In the genomic region with DNA sequence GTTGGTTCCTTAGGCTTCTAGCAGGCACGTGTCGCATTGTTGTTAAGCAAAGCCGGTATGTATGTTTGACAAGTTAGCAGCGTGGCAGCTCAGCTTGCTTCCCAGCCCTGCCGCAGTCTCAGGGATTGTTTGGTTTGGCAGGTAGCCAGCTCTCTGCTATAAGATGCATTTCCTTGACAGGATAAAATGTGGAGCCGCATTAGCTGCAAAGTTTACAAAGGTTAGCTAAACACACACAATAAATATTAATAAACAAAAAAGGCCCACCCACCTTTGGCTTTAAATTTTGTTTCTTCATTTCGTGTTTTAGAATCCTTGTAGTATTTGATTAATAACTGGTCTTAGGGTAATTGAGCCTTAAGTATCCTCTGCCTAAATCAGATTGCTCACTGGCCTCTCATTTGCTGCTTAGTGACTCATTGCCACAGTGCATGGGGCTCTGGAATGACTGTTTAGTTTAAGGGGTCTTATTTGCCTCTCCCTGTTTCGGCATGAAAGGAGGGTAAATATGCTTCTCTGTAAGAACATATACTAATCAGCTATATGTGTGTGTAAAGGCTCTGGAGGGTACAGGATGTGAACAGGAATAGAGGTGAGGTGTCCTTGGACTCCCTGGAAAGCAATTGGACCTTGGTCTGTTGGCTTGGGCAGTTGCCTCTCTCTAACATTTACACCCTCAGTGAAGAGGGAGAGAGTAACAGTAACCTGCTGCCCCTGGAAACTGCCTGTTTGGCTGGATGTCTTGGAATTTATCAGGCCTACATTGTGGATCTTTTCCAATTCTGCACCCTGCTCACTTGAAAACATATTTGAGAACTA, we compare ENCODE assay signal across 1 cellular context.
TF ChIP-seq lines count a peak whose summit lies in the region.

No MANE protein-coding gene starts in this region.

TF ChIP-seq in HepG2, 621 proteins besides CTCF, POLR2A, EP300 and RAD21 (continued from another document):
- TF ChIP-seq, protein P1, sequence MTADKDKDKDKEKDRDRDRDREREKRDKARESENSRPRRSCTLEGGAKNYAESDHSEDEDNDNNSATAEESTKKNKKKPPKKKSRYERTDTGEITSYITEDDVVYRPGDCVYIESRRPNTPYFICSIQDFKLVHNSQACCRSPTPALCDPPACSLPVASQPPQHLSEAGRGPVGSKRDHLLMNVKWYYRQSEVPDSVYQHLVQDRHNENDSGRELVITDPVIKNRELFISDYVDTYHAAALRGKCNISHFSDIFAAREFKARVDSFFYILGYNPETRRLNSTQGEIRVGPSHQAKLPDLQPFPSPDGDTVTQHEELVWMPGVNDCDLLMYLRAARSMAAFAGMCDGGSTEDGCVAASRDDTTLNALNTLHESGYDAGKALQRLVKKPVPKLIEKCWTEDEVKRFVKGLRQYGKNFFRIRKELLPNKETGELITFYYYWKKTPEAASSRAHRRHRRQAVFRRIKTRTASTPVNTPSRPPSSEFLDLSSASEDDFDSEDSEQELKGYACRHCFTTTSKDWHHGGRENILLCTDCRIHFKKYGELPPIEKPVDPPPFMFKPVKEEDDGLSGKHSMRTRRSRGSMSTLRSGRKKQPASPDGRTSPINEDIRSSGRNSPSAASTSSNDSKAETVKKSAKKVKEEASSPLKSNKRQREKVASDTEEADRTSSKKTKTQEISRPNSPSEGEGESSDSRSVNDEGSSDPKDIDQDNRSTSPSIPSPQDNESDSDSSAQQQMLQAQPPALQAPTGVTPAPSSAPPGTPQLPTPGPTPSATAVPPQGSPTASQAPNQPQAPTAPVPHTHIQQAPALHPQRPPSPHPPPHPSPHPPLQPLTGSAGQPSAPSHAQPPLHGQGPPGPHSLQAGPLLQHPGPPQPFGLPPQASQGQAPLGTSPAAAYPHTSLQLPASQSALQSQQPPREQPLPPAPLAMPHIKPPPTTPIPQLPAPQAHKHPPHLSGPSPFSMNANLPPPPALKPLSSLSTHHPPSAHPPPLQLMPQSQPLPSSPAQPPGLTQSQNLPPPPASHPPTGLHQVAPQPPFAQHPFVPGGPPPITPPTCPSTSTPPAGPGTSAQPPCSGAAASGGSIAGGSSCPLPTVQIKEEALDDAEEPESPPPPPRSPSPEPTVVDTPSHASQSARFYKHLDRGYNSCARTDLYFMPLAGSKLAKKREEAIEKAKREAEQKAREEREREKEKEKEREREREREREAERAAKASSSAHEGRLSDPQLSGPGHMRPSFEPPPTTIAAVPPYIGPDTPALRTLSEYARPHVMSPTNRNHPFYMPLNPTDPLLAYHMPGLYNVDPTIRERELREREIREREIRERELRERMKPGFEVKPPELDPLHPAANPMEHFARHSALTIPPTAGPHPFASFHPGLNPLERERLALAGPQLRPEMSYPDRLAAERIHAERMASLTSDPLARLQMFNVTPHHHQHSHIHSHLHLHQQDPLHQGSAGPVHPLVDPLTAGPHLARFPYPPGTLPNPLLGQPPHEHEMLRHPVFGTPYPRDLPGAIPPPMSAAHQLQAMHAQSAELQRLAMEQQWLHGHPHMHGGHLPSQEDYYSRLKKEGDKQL (CRISPR knock-in tag; IDR thresholded peaks at IDR 0.05; ENCODE audit: low read depth), result peak; percentile 88
- TF ChIP-seq ZIK1 (CRISPR knock-in tag; IDR thresholded peaks at IDR 0.05; ENCODE audit: borderline replicate concordance, low read depth), result no peak
- TF ChIP-seq, protein P2, sequence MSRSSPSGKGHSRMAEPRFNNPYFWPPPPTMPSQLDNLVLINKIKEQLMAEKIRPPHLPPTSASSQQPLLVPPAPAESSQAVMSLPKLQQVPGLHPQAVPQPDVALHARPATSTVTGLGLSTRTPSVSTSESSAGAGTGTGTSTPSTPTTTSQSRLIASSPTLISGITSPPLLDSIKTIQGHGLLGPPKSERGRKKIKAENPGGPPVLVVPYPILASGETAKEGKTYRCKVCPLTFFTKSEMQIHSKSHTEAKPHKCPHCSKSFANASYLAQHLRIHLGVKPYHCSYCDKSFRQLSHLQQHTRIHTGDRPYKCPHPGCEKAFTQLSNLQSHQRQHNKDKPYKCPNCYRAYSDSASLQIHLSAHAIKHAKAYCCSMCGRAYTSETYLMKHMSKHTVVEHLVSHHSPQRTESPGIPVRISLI (CRISPR knock-in tag; IDR thresholded peaks at IDR 0.05; ENCODE audit: borderline replicate concordance), result peak; percentile 47; the same call in 1 of the 2 replicates
- TF ChIP-seq ASH2L (IDR thresholded peaks at IDR 0.05; ENCODE audit: insufficient read length, low read depth, low read length), result peak; percentile 60
- TF ChIP-seq RBM39 (IDR thresholded peaks at IDR 0.05; ENCODE audit: low read depth, low read length, poor library complexity, severe bottlenecking), result no peak
- TF ChIP-seq ZNF713 (CRISPR knock-in tag; IDR thresholded peaks at IDR 0.05), result no peak
- TF ChIP-seq SNAPC2 (CRISPR knock-in tag; IDR thresholded peaks at IDR 0.05), result peak; percentile 25; the same call in 1 of the 2 replicates
- TF ChIP-seq, protein P3, sequence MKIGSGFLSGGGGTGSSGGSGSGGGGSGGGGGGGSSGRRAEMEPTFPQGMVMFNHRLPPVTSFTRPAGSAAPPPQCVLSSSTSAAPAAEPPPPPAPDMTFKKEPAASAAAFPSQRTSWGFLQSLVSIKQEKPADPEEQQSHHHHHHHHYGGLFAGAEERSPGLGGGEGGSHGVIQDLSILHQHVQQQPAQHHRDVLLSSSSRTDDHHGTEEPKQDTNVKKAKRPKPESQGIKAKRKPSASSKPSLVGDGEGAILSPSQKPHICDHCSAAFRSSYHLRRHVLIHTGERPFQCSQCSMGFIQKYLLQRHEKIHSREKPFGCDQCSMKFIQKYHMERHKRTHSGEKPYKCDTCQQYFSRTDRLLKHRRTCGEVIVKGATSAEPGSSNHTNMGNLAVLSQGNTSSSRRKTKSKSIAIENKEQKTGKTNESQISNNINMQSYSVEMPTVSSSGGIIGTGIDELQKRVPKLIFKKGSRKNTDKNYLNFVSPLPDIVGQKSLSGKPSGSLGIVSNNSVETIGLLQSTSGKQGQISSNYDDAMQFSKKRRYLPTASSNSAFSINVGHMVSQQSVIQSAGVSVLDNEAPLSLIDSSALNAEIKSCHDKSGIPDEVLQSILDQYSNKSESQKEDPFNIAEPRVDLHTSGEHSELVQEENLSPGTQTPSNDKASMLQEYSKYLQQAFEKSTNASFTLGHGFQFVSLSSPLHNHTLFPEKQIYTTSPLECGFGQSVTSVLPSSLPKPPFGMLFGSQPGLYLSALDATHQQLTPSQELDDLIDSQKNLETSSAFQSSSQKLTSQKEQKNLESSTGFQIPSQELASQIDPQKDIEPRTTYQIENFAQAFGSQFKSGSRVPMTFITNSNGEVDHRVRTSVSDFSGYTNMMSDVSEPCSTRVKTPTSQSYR (CRISPR knock-in tag; IDR thresholded peaks at IDR 0.05; ENCODE audit: borderline replicate concordance), result peak; percentile 61; the same call in 1 of the 2 replicates
- TF ChIP-seq, protein P4, sequence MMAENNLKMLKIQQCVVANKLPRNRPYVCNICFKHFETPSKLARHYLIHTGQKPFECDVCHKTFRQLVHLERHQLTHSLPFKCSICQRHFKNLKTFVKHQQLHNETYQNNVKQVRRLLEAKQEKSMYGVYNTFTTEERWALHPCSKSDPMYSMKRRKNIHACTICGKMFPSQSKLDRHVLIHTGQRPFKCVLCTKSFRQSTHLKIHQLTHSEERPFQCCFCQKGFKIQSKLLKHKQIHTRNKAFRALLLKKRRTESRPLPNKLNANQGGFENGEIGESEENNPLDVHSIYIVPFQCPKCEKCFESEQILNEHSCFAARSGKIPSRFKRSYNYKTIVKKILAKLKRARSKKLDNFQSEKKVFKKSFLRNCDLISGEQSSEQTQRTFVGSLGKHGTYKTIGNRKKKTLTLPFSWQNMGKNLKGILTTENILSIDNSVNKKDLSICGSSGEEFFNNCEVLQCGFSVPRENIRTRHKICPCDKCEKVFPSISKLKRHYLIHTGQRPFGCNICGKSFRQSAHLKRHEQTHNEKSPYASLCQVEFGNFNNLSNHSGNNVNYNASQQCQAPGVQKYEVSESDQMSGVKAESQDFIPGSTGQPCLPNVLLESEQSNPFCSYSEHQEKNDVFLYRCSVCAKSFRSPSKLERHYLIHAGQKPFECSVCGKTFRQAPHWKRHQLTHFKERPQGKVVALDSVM (CRISPR knock-in tag; IDR thresholded peaks at IDR 0.05), result peak; percentile 16; the same call in 1 of the 2 replicates
